Comparison of ENCODE assay signal across 7 cellular contexts in genomic region chr7:80028717-80029116, GRCh38.
"Had no signal": no experiment of that assay in that cellular context is flagged by ENCODE, and none has a peak within 500 bp of the region (broad histone marks: within the 10 kb centered on the region; RNA-seq: fewer than 3 reads in every experiment).

No MANE protein-coding gene starts in this region.

- H3K4me3 Mint-ChIP-seq: HFFc6, IgD-negative memory B cell had no signal

- H3K4me3 ChIP-seq: HAP-1 had no signal

- H3K4me1 ChIP-seq: HAP-1 had no signal

- H3K9me3 ChIP-seq: HAP-1 had no signal

- H3K4me1 Mint-ChIP-seq: IgD-negative memory B cell had no signal

- H3K27me3 Mint-ChIP-seq: IgD-negative memory B cell had no signal

- H3K36me3 ChIP-seq: HAP-1 had no signal

- DNase-seq: GOT3, H7, HFFc6, KBM-7 had no signal

- H3K4me2 ChIP-seq: KMS-11 had no signal

- H3K27ac Mint-ChIP-seq: HFFc6, IgD-negative memory B cell had no signal

- H3K27ac ChIP-seq: KMS-11 had no signal

- H3K36me3 Mint-ChIP-seq: IgD-negative memory B cell had no signal

- H3K9ac ChIP-seq: KMS-11 had no signal
